In genomic region chr9:115211413-115212204, GRCh38 we compare ENCODE assay signal across 1 cellular context.
TF ChIP-seq lines count a peak whose summit lies in the region.

No MANE protein-coding gene starts in this region.

TF ChIP-seq in GM12878, 131 proteins besides CTCF, POLR2A, EP300 and RAD21 (continued from another document):
- TF ChIP-seq HCFC1 (IDR thresholded peaks at IDR 0.05; ENCODE audit: low read length): no peak
- no peak for TF ChIP-seq IRF4 (IDR thresholded peaks at IDR 0.05; ENCODE audit: low read depth, low read length)
- TF ChIP-seq ZSCAN29 (IDR thresholded peaks at IDR 0.05): no peak
- TF ChIP-seq SMAD5 (IDR thresholded peaks at IDR 0.05; ENCODE audit: low read depth): no peak
- TF ChIP-seq KLF5 (IDR thresholded peaks at IDR 0.05; ENCODE audit: partially characterized antibody): no peak
- TF ChIP-seq NFXL1 (IDR thresholded peaks at IDR 0.05; ENCODE audit: borderline replicate concordance): no peak
- no peak for TF ChIP-seq TCF7 (IDR thresholded peaks at IDR 0.05; ENCODE audit: borderline replicate concordance)
- peak; percentile 27; the same call in 1 of the 3 replicates for TF ChIP-seq POU2F2 (IDR thresholded peaks at IDR 0.05; ENCODE audit: borderline replicate concordance, low read depth, low read length)
- TF ChIP-seq SMAD1 (IDR thresholded peaks at IDR 0.05; ENCODE audit: low read depth, partially characterized antibody): no peak
- no peak for TF ChIP-seq STAT1 (conservative IDR thresholded peaks at IDR 0.05)
- no peak for TF ChIP-seq HDAC6 (IDR thresholded peaks at IDR 0.05; ENCODE audit: unreplicated experiment)
- no peak; the same call in 1 of the 2 replicates for TF ChIP-seq ATF2 (IDR thresholded peaks at IDR 0.05; ENCODE audit: low read length)
- no peak for TF ChIP-seq WRNIP1 (IDR thresholded peaks at IDR 0.05; ENCODE audit: borderline replicate concordance, low read depth, low read length)
- TF ChIP-seq RB1 (IDR thresholded peaks at IDR 0.05; ENCODE audit: borderline replicate concordance): no peak
- TF ChIP-seq SREBF2 (IDR thresholded peaks at IDR 0.05; ENCODE audit: low read length): no peak
- no peak for TF ChIP-seq BCLAF1 (IDR thresholded peaks at IDR 0.05)
- TF ChIP-seq RELB (IDR thresholded peaks at IDR 0.05; ENCODE audit: low read depth): no peak
- TF ChIP-seq SPI1 (IDR thresholded peaks at IDR 0.05; ENCODE audit: borderline replicate concordance, insufficient read depth, low read depth, low read length): no peak
- TF ChIP-seq PKNOX1 (IDR thresholded peaks at IDR 0.05): no peak
- TF ChIP-seq RBBP5 (conservative IDR thresholded peaks at IDR 0.05): no peak
- TF ChIP-seq IRF5 (IDR thresholded peaks at IDR 0.05; ENCODE audit: borderline replicate concordance): no peak
- no peak for TF ChIP-seq KDM1A (IDR thresholded peaks at IDR 0.05; ENCODE audit: borderline replicate concordance)
- no peak for TF ChIP-seq MYC (IDR thresholded peaks at IDR 0.05; ENCODE audit: insufficient read depth, insufficient read length, insufficient replicate concordance, low read length, severe bottlenecking)
- TF ChIP-seq ZNF274 (IDR thresholded peaks at IDR 0.05; ENCODE audit: insufficient read depth, insufficient read length): no peak
- TF ChIP-seq GABPA (IDR thresholded peaks at IDR 0.05; ENCODE audit: low read depth): no peak
- no peak for TF ChIP-seq LARP7 (IDR thresholded peaks at IDR 0.05)
- no peak; the same call in 1 of the 2 replicates for TF ChIP-seq CREM (IDR thresholded peaks at IDR 0.05; ENCODE audit: low read depth)
- no peak for TF ChIP-seq RCOR1 (conservative IDR thresholded peaks at IDR 0.05; ENCODE audit: low read depth, low read length)
- TF ChIP-seq ELK1 (IDR thresholded peaks at IDR 0.05; ENCODE audit: low read depth, low read length): no peak
- peak in 1 of 2 experiments; percentile 9; a peak in 1 of 4 replicates for TF ChIP-seq BHLHE40 (IDR thresholded peaks at IDR 0.05; ENCODE audit: borderline replicate concordance in 1 of 2, low read depth in 2 of 2, low read length in 1 of 2)
- TF ChIP-seq HDAC2 (IDR thresholded peaks at IDR 0.05): no peak
- no peak for TF ChIP-seq SIN3A (IDR thresholded peaks at IDR 0.05; ENCODE audit: low read depth, low read length)
- TF ChIP-seq IKZF1 (conservative IDR thresholded peaks at IDR 0.05): peak; percentile 22; the same call in 1 of the 2 replicates
- TF ChIP-seq SKIL (IDR thresholded peaks at IDR 0.05; ENCODE audit: low read depth, poor library complexity, severe bottlenecking): no peak
- TF ChIP-seq CBX5 (IDR thresholded peaks at IDR 0.05; ENCODE audit: low read depth): no peak
- no peak for TF ChIP-seq BACH1 (IDR thresholded peaks at IDR 0.05; ENCODE audit: borderline replicate concordance)
TF ChIP-seq in GM12878: peak in this region for 16.
